In genomic region chr17:1173456-1174370, GRCh38 we compare ENCODE assay signal across 18 cellular contexts. TPM values are rescaled to one million over a fixed set of nuclear protein-coding genes. Genes with fewer than 3 reads are reported as not detected.
DNase-seq lines count a peak whose midpoint lies in the region; ATAC-seq and TF ChIP-seq lines count a peak whose summit lies in the region.
"Had no signal": no experiment of that assay in that cellular context is flagged by ENCODE, and none has a peak within 500 bp of the region (broad histone marks: within the 10 kb centered on the region; RNA-seq: fewer than 3 reads in every experiment).

No MANE protein-coding gene starts in this region.

- H3K9me3 ChIP-seq in Panc1 (ENCODE audit: control insufficient read depth, insufficient read depth, low read depth, low read length): no peaks in the 10 kb centered on the region
- H3K9me3 ChIP-seq in right cardiac atrium (ENCODE audit: control insufficient read depth, low read length): no peaks in the 10 kb centered on the region
- H3K9me3 ChIP-seq in gastrocnemius medialis: no peaks in the 10 kb centered on the region
- no peaks in the 10 kb centered on the region for H3K9me3 ChIP-seq in adrenal gland (replicated peaks in 1 of 3)
- H3K9me3 ChIP-seq: esophagus squamous epithelium, pancreas had no signal

- WGBS in right cardiac atrium: 61% methylated on average over 31 of the region's 31 CpGs
- 79 to 88% (median 87%) methylated on average over 16 to 31 of the region's 31 CpGs for WGBS in adrenal gland, 4 donors

- CTCF ChIA-PET in Panc1 (lab: Charles Lee): no interaction called here

- DNase-seq in Panc1 (ENCODE audit: low read depth, low spot score): no peak
- DNase-seq in right cardiac atrium: peak in 2 of 3 donors; percentile 53 to 73
- no peak for DNase-seq in gastrocnemius medialis
- no peak for DNase-seq in SKM-1 treated with dmso at 0.1 percent for 144 hours (lab: John Stamatoyannopoulos, UW; ENCODE audit: unreplicated experiment)
- no peak for DNase-seq in adrenal gland
- DNase-seq in erythroblast (lab: John Stamatoyannopoulos, UW): no peak
- DNase-seq: activated naive CD4-positive, alpha-beta T cell treated with anti-CD3 and anti-CD28 coated beads for 36 hours; activated T-cell treated with anti-CD3 and anti-CD28 coated beads, Interleukin-2, amount 50 U/mL, for 4 hours; anterior cingulate cortex; cerebellar nuclear complex; effector CD8-positive, alpha-beta T cell; esophagus squamous epithelium; mesenchymal stem cell; NCI-H1417; NCI-H774; SHP77 had no signal

- no peaks in the 10 kb centered on the region for H3K27me3 ChIP-seq in Panc1 (ENCODE audit: control insufficient read depth, insufficient read depth, low read length)
- no peaks in the 10 kb centered on the region for H3K27me3 ChIP-seq in right cardiac atrium (ENCODE audit: control insufficient read depth, insufficient read depth)
- peaks cover 3 to 16% (median 12%) of the 10 kb centered on the region in 3 donors for H3K27me3 ChIP-seq in gastrocnemius medialis
- no peaks in the 10 kb centered on the region for H3K27me3 ChIP-seq in adrenal gland
- H3K27me3 ChIP-seq: pancreas had no signal

- intact Hi-C loops in Panc1 (cut with micrococcal nuclease; ENCODE audit: unreplicated experiment) (no loop called here), right cardiac atrium (cut with DNase I) (no loop called here), gastrocnemius medialis (cut with DNase I; ENCODE audit: low total_unique reads) (no loop called here), adrenal gland (cut with DNase I) (no loop called here)

- in situ Hi-C loops in Panc1 (cut with HindIII; ENCODE audit: low pct_unique_long_range_greater_than_20kb, low sequenced_read_pairs) (no loop called here), gastrocnemius medialis (cut with MboI; ENCODE audit: low sequenced_read_pairs in 4 of 4) (no loop called here)

- 0 out of 2 replicates have a peak, but pooled peaks have one; percentile 23 for ATAC-seq in Panc1
- peak; percentile 9 to 76 for ATAC-seq in right cardiac atrium
- ATAC-seq in gastrocnemius medialis: peak in 1 of 2 donors; percentile 18
- ATAC-seq: activated T-cell treated with anti-CD3 and anti-CD28 coated beads, Interleukin-2, amount 50 U/mL, for 4 hours; pancreas had no signal

- no TSS peak for BruUV-seq in Panc1 (replicated peaks; lab: Mats Ljungman, UMichigan)

- H3K4me1 ChIP-seq in Panc1 (ENCODE audit: control insufficient read depth, insufficient read depth, low read length): peaks cover 14% of the 10 kb centered on the region
- H3K4me1 ChIP-seq in right cardiac atrium (ENCODE audit: control insufficient read depth, insufficient read depth, low read length): peaks cover 3% of the 10 kb centered on the region
- H3K4me1 ChIP-seq in gastrocnemius medialis: peaks cover 5 to 6% of the 10 kb centered on the region in 2 donors
- H3K4me1 ChIP-seq in adrenal gland (replicated peaks in 1 of 2): peaks cover 22 to 54% of the 10 kb centered on the region in 2 donors
- H3K4me1 ChIP-seq: pancreas had no signal

- H3K27ac ChIP-seq in Panc1 (ENCODE audit: low read length): no peak overlapping the region
- H3K27ac ChIP-seq in cingulate gyrus (ENCODE audit: low read depth, low read length): peak overlapping the region; percentile 65
- peak overlapping the region; percentile 82 for H3K27ac ChIP-seq in right cardiac atrium (ENCODE audit: low read length)
- H3K27ac ChIP-seq in gastrocnemius medialis: peak overlapping the region; percentile 27 to 62 (median 54)
- peak overlapping the region in 1 of 5 donors; percentile 51 for H3K27ac ChIP-seq in adrenal gland
- H3K27ac ChIP-seq: pancreas had no signal

- POLR2A ChIA-PET in Panc1 (lab: Charles Lee): no interaction called here

- H3K4me3 ChIP-seq in Panc1 (ENCODE audit: low read depth in 2 of 2, low read length in 2 of 2): no peak overlapping the region
- no peak overlapping the region for H3K4me3 ChIP-seq in right cardiac atrium (ENCODE audit: low read length)
- peak overlapping the region in 1 of 4 donors; percentile 7 for H3K4me3 ChIP-seq in gastrocnemius medialis
- no peak overlapping the region for H3K4me3 ChIP-seq in adrenal gland
- H3K4me3 ChIP-seq: esophagus squamous epithelium, pancreas had no signal

- H3K36me3 ChIP-seq in Panc1 (ENCODE audit: control insufficient read depth, insufficient read depth, low read length) (no peaks in the 10 kb centered on the region), gastrocnemius medialis (no peaks in the 10 kb centered on the region), adrenal gland (replicated peaks in 1 of 2) (no peaks in the 10 kb centered on the region)
- H3K36me3 ChIP-seq: esophagus squamous epithelium, pancreas had no signal

- TF ChIP-seq CTCF in Panc1 (IDR thresholded peaks at IDR 0.05) (no peak), gastrocnemius medialis (IDR thresholded peaks at IDR 0.05 in 4 of 5, conservative IDR thresholded peaks at IDR 0.05 in 1 of 5) (no peak), adrenal gland (IDR thresholded peaks at IDR 0.05) (no peak)

- TF ChIP-seq POLR2A in gastrocnemius medialis (IDR thresholded peaks at IDR 0.05) (no peak), adrenal gland (IDR thresholded peaks at IDR 0.05) (no peak), erythroblast (IDR thresholded peaks at IDR 0.05; ENCODE audit: low read length) (no peak)

RNA-seq across cellular contexts. Expression of gene ABR, which starts 6.1 kb away (rescaled TPM):
- total RNA-seq in Panc1 (2021; ENCODE audit: unreplicated experiment) (172 TPM), right cardiac atrium (100 to 1,000 TPM; 130 to 164 (median 154) TPM), gastrocnemius medialis (10 to 100 TPM in 3 of 4 donors, 1 to 10 TPM in 1; 9.7 to 15.4 (median 12.8) TPM), adrenal gland (100 to 1,000 TPM in 6 of 8 donors, 10 to 100 TPM in 2; 84.7 to 131 (median 113) TPM)
- 199 TPM for polyA plus RNA-seq in Panc1 (2012; ENCODE audit: insufficient read length)
- polyA plus RNA-seq in right cardiac atrium (77.4 TPM), adrenal gland (100 to 1,000 TPM in 1 of 3 donors, 10 to 100 TPM in 2; 46.2 to 152 (median 51.9) TPM)

Comparison
In these comparisons a context has a peak if more than half of its experiments do, and no peak if none do; other contexts are left out.
1. DNase-seq: peak in right cardiac atrium (2 of 3); none in Panc1 (single experiment), gastrocnemius medialis (0 of 2), SKM-1 treated with dmso at 0.1 percent for 144 hours (single experiment), adrenal gland (0 of 7) and erythroblast (0 of 2).
2. RNA of gene ABR, which starts 6.1 kb away (total RNA-seq): 172 TPM in Panc1 (single experiment), 130 to 164 TPM in right cardiac atrium and 84.7 to 131 TPM in adrenal gland; 9.7 to 15.4 TPM in gastrocnemius medialis; every median in the first group is over 4 times any median in the second.